In genomic region chr11:47847537-47847891, GRCh38 we compare ENCODE assay signal across 8 cellular contexts. TPM values are rescaled to one million over a fixed set of nuclear protein-coding genes. Genes with fewer than 3 reads are reported as not detected.
DNase-seq lines count a peak whose midpoint lies in the region; ATAC-seq, FAIRE-seq and TF ChIP-seq lines count a peak whose summit lies in the region.

No MANE protein-coding gene starts in this region.

- H3K4me3 ChIP-seq in keratinocyte (ENCODE audit: control insufficient read depth in 2 of 3, extremely low read depth in 1 of 3, insufficient read depth in 2 of 3, low read depth in 1 of 3, low read length in 3 of 3): peak overlapping the region; percentile 69 to 95 (median 72)
- peak overlapping the region; percentile 83 to 100 (median 92) for H3K4me3 ChIP-seq in subcutaneous abdominal adipose tissue (ENCODE audit: low read depth in 1 of 5, low read length in 5 of 5)

- H3K79me2 ChIP-seq in keratinocyte (ENCODE audit: control insufficient read depth, insufficient read depth, low read length): peaks cover 41% of the 10 kb centered on the region

- ATAC-seq in activated naive CD8-positive, alpha-beta T cell treated with anti-CD3 and anti-CD28 coated beads, Interleukin-2, amount 10 ng/mL, durations not matched to agents 7 days and 5 days (ENCODE audit: low read depth): no peak
- ATAC-seq in GM21367 (IDR thresholded peaks at IDR 0.05; ENCODE audit: unreplicated experiment): no peak

- H3K4me1 Mint-ChIP-seq in T-helper 1 cell treated with Interleukin-12 subunit alpha and Interleukin-12 subunit beta and Interleukin-4 antibody, amounts not matched to agents 30 μg/mL and 1 μg/mL, for 36 hours (ENCODE audit: low read depth): peaks cover 31% of the 10 kb centered on the region
- H3K4me1 Mint-ChIP-seq in activated naive CD8-positive, alpha-beta T cell treated with anti-CD3 and anti-CD28 coated beads, Interleukin-2, amount 10 ng/mL, durations not matched to agents 7 days and 5 days: peaks cover 36% of the 10 kb centered on the region

- FAIRE-seq in keratinocyte (lab: Jason Lieb, UNC): no peak

- H3K4me2 ChIP-seq in keratinocyte (ENCODE audit: control insufficient read depth, extremely low read depth, insufficient read depth, low read depth, low read length): peak overlapping the region; percentile 99

- H2AFZ ChIP-seq in keratinocyte (ENCODE audit: control insufficient read depth, low read length): peak overlapping the region; percentile 100

- H3K9me3 ChIP-seq in keratinocyte (ENCODE audit: control insufficient read depth, low read depth, low read length) (no peaks in the 10 kb centered on the region), subcutaneous abdominal adipose tissue (ENCODE audit: control insufficient read depth in 5 of 5, low read length in 5 of 5) (no peaks in the 10 kb centered on the region)

- no peaks in the 10 kb centered on the region for H4K20me1 ChIP-seq in keratinocyte (ENCODE audit: control insufficient read depth, extremely low read depth, insufficient read depth, low read length)

- peaks cover 6 to 13% of the 10 kb centered on the region in 2 experiments for H3K36me3 ChIP-seq in keratinocyte (ENCODE audit: control insufficient read depth in 2 of 2, extremely low read depth in 1 of 2, insufficient read depth in 2 of 2, low read length in 2 of 2)
- H3K36me3 ChIP-seq in subcutaneous abdominal adipose tissue (ENCODE audit: control insufficient read depth in 5 of 5, insufficient read depth in 5 of 5, low read length in 5 of 5): peaks cover 4 to 23% (median 7%) of the 10 kb centered on the region in 5 donors

- H3K4me3 Mint-ChIP-seq in T-helper 1 cell treated with Interleukin-12 subunit alpha and Interleukin-12 subunit beta and Interleukin-4 antibody, amounts not matched to agents 30 μg/mL and 1 μg/mL, for 36 hours: peak overlapping the region; percentile 97
- peak overlapping the region; percentile 95 for H3K4me3 Mint-ChIP-seq in activated naive CD8-positive, alpha-beta T cell treated with anti-CD3 and anti-CD28 coated beads, Interleukin-2, amount 10 ng/mL, durations not matched to agents 7 days and 5 days

- dilution Hi-C loops in keratinocyte (cut with MboI; ENCODE audit: extremely low pct_ligation_motif_present, low sequenced_read_pairs): no loop called here

- peak overlapping the region; percentile 98 for H3K27ac Mint-ChIP-seq in T-helper 1 cell treated with Interleukin-12 subunit alpha and Interleukin-12 subunit beta and Interleukin-4 antibody, amounts not matched to agents 30 μg/mL and 1 μg/mL, for 36 hours
- H3K27ac Mint-ChIP-seq in activated naive CD8-positive, alpha-beta T cell treated with anti-CD3 and anti-CD28 coated beads, Interleukin-2, amount 10 ng/mL, durations not matched to agents 7 days and 5 days: peak overlapping the region; percentile 97

- no peaks in the 10 kb centered on the region for H3K9me3 Mint-ChIP-seq in T-helper 1 cell treated with Interleukin-12 subunit alpha and Interleukin-12 subunit beta and Interleukin-4 antibody, amounts not matched to agents 30 μg/mL and 1 μg/mL, for 36 hours
- H3K9me3 Mint-ChIP-seq in activated naive CD8-positive, alpha-beta T cell treated with anti-CD3 and anti-CD28 coated beads, Interleukin-2, amount 10 ng/mL, durations not matched to agents 7 days and 5 days: no peaks in the 10 kb centered on the region

- peak overlapping the region; percentile 88 for H3K27ac ChIP-seq in keratinocyte (ENCODE audit: control insufficient read depth, insufficient read depth, low read length)
- peak overlapping the region; percentile 80 for H3K27ac ChIP-seq in subcutaneous abdominal adipose tissue (ENCODE audit: low read depth, low read length)

- POLR2A ChIA-PET in activated naive CD8-positive, alpha-beta T cell treated with anti-CD3 and anti-CD28 coated beads, Interleukin-2, amount 10 ng/mL, durations not matched to agents 7 days and 5 days (lab: Charles Lee): interaction anchor here (0.9 to 1.9 kb wide), 11 partner anchors 11 to 632 kb away, joined by 3 to 12 read pairs (median 4); partner anchors contain the start of genes AGBL2, DDB2 and FNBP4

- peaks cover 20% of the 10 kb centered on the region for H3K4me1 ChIP-seq in keratinocyte (ENCODE audit: control insufficient read depth, extremely low read depth, insufficient read depth, low read length)
- peaks cover 1 to 30% (median 21%) of the 10 kb centered on the region in 5 donors for H3K4me1 ChIP-seq in subcutaneous abdominal adipose tissue (ENCODE audit: control insufficient read depth in 5 of 5, insufficient read depth in 5 of 5, low read length in 5 of 5)

- H3K27me3 ChIP-seq in keratinocyte (ENCODE audit: control insufficient read depth, extremely low read depth, insufficient read depth, low read length): no peaks in the 10 kb centered on the region
- no peaks in the 10 kb centered on the region for H3K27me3 ChIP-seq in subcutaneous abdominal adipose tissue (ENCODE audit: control insufficient read depth in 5 of 5, insufficient read depth in 4 of 5, low read length in 5 of 5)

- peaks cover 20% of the 10 kb centered on the region for H3K36me3 Mint-ChIP-seq in T-helper 1 cell treated with Interleukin-12 subunit alpha and Interleukin-12 subunit beta and Interleukin-4 antibody, amounts not matched to agents 30 μg/mL and 1 μg/mL, for 36 hours (ENCODE audit: low read depth)
- peaks cover 14% of the 10 kb centered on the region for H3K36me3 Mint-ChIP-seq in activated naive CD8-positive, alpha-beta T cell treated with anti-CD3 and anti-CD28 coated beads, Interleukin-2, amount 10 ng/mL, durations not matched to agents 7 days and 5 days

- DNase-seq in T-helper 1 cell (no peak), keratinocyte (ENCODE audit: low read depth, low spot score) (no peak), SHP77 treated with DMSO at 0.1 percent for 48 hours (lab: John Stamatoyannopoulos, UW) (no peak)
- DNase-seq in activated naive CD8-positive, alpha-beta T cell treated with anti-CD3 and anti-CD28 coated beads, Interleukin-2, amount 10 ng/mL, durations not matched to agents 7 days and 5 days: no peak
- no peak for DNase-seq in NK-92 treated with Interleukin-12 subunit alpha and Interleukin-12 subunit beta, amount 100 ng/mL, for 24 hours (lab: John Stamatoyannopoulos, UW)

- no peaks in the 10 kb centered on the region for H3K27me3 Mint-ChIP-seq in T-helper 1 cell treated with Interleukin-12 subunit alpha and Interleukin-12 subunit beta and Interleukin-4 antibody, amounts not matched to agents 30 μg/mL and 1 μg/mL, for 36 hours (ENCODE audit: low read depth)
- H3K27me3 Mint-ChIP-seq in activated naive CD8-positive, alpha-beta T cell treated with anti-CD3 and anti-CD28 coated beads, Interleukin-2, amount 10 ng/mL, durations not matched to agents 7 days and 5 days: no peaks in the 10 kb centered on the region

- H3K9me1 ChIP-seq in keratinocyte (ENCODE audit: control insufficient read depth, extremely low read depth, insufficient read depth, low read length): no peaks in the 10 kb centered on the region

- H3K9ac ChIP-seq in keratinocyte (ENCODE audit: control insufficient read depth, extremely low read depth, insufficient read depth, low read length) (peak overlapping the region; percentile 89), subcutaneous abdominal adipose tissue (ENCODE audit: low read length in 5 of 5) (peak overlapping the region; percentile 86 to 95 (median 90))

- TF ChIP-seq CTCF in keratinocyte (optimal IDR thresholded peaks at IDR 0.05 in 1 of 3, IDR thresholded peaks at IDR 0.05 in 1 of 3, conservative IDR thresholded peaks at IDR 0.05 in 1 of 3; ENCODE audit: extremely low read depth in 1 of 3, insufficient read depth in 2 of 3, low read length in 3 of 3): no peak

RNA-seq across cellular contexts. Expression of gene NUP160, which starts 0.6 kb away (rescaled TPM):
- 10 to 100 TPM; 56.7 to 57.0 TPM for total RNA-seq in activated naive CD8-positive, alpha-beta T cell treated with anti-CD3 and anti-CD28 coated beads, Interleukin-2, amount 10 ng/mL, durations not matched to agents 7 days and 5 days
- polyA plus RNA-seq in keratinocyte: 16.6 to 26.6 TPM (median 16.6 TPM) in 3 replicates
- polyA plus RNA-seq in keratinocyte (2011; ENCODE audit: low read depth): 11.9 TPM
- polyA plus RNA-seq in keratinocyte (2011; cell fraction: cytosol; rRNA removed): 6.8 and 12.8 TPM in 2 replicates
- 23.1 and 27.0 TPM in 2 replicates for polyA plus RNA-seq in keratinocyte (2011; cell fraction: nucleus; rRNA removed)
- 10.6 and 15.2 TPM in 2 replicates for polyA plus RNA-seq in keratinocyte (2012; ENCODE audit: low replicate concordance)
- polyA minus RNA-seq in keratinocyte: 20.0 to 60.0 TPM (median 37.2 TPM) in 3 replicates
- 14.0 TPM for polyA minus RNA-seq in keratinocyte (2011; cell fraction: cytosol; rRNA and poly(A)+ RNA removed)
- polyA minus RNA-seq in keratinocyte (2011; cell fraction: nucleus; rRNA and poly(A)+ RNA removed): 26.1 and 48.9 TPM in 2 replicates
